ENCODE assay signal across 8 cellular contexts in genomic region chr17:41647940-41648410, GRCh38. TPM values are rescaled to one million over a fixed set of nuclear protein-coding genes. Genes with fewer than 3 reads are reported as not detected.
A peak's percentile ranks its signal among the peaks of the same experiment; 100 is the strongest.
DNase-seq lines count a peak whose midpoint lies in the region; ATAC-seq and TF ChIP-seq lines count a peak whose summit lies in the region.

No MANE protein-coding gene starts in this region.

- peak; percentile 29 to 41 for DNase-seq in NCI-H187 (lab: John Stamatoyannopoulos, UW)
- no peak for DNase-seq in NCI-H187 treated with DMSO at 0.1 percent for 48 hours (lab: John Stamatoyannopoulos, UW)
- DNase-seq in NCI-H1092 (lab: John Stamatoyannopoulos, UW), result peak; percentile 48
- DNase-seq in T-helper 17 cell, result peak; percentile 78 to 91 (median 85)
- DNase-seq in amniotic epithelial cell (ENCODE audit: low read depth), result peak; percentile 42
- peak; percentile 94 for DNase-seq in left ventricle myocardium superior
- DNase-seq in progenitor cell of endocrine pancreas (ENCODE audit: low spot score, unreplicated experiment), result peak; percentile 95
- peak; percentile 94 for DNase-seq in upper lobe of right lung

- H3K4me1 Mint-ChIP-seq in T-helper 17 cell (peaks cover 13% of the 10 kb centered on the region), progenitor cell of endocrine pancreas (ENCODE audit: low read depth) (peaks cover 10% of the 10 kb centered on the region)

- H3K4me3 Mint-ChIP-seq in T-helper 17 cell, result peak overlapping the region; percentile 95
- peak overlapping the region; percentile 53 for H3K4me3 Mint-ChIP-seq in progenitor cell of endocrine pancreas (ENCODE audit: low read depth)

- H3K9me3 Mint-ChIP-seq in progenitor cell of endocrine pancreas (ENCODE audit: low read depth), result no peaks in the 10 kb centered on the region

- H3K36me3 Mint-ChIP-seq in T-helper 17 cell (ENCODE audit: low read depth), result peaks cover 2% of the 10 kb centered on the region
- H3K36me3 Mint-ChIP-seq in progenitor cell of endocrine pancreas (ENCODE audit: insufficient read depth), result no peaks in the 10 kb centered on the region

- intact Hi-C loops in left ventricle myocardium superior (cut with micrococcal nuclease), result loop anchor here (10.0 kb wide), 1 partner anchor 103 kb away; no protein-coding TSS in a partner anchor
- intact Hi-C loops in upper lobe of right lung (cut with DNase I), result loop anchor here (5.0 kb wide), 1 partner anchor 101 kb away; no protein-coding TSS in a partner anchor

- no peaks in the 10 kb centered on the region for H3K36me3 ChIP-seq in upper lobe of right lung

- H3K9me3 ChIP-seq in T-helper 17 cell (ENCODE audit: control insufficient read depth, low read length, poor library complexity, severe bottlenecking) (no peaks in the 10 kb centered on the region), upper lobe of right lung (no peaks in the 10 kb centered on the region)

- H3K27ac ChIP-seq in upper lobe of right lung, result no peak overlapping the region

- H3K27ac Mint-ChIP-seq in T-helper 17 cell (peak overlapping the region; percentile 71), progenitor cell of endocrine pancreas (no peak overlapping the region)

- H3K27me3 ChIP-seq in upper lobe of right lung, result no peaks in the 10 kb centered on the region

- H3K4me1 ChIP-seq in upper lobe of right lung, result peaks cover 14% of the 10 kb centered on the region

- peak; percentile 99 for TF ChIP-seq CTCF in progenitor cell of endocrine pancreas (IDR thresholded peaks at IDR 0.05; ENCODE audit: unreplicated experiment)
- peak; percentile 97 for TF ChIP-seq CTCF in upper lobe of right lung (IDR thresholded peaks at IDR 0.05)

- ATAC-seq in T-helper 17 cell (peak; percentile 79), left ventricle myocardium superior (peak; percentile 91), upper lobe of right lung (peak; percentile 80)

- H3K4me3 ChIP-seq in upper lobe of right lung, result peak overlapping the region; percentile 43

- no peaks in the 10 kb centered on the region for H3K27me3 Mint-ChIP-seq in T-helper 17 cell
- no peaks in the 10 kb centered on the region for H3K27me3 Mint-ChIP-seq in progenitor cell of endocrine pancreas

RNA-seq across cellular contexts. Expression of gene KRT17, which starts 23.6 kb away (rescaled TPM):
- total RNA-seq in T-helper 17 cell (not detected), left ventricle myocardium superior (not detected), progenitor cell of endocrine pancreas (0.22 and 0.46 TPM in 2 replicates), upper lobe of right lung (5.9 TPM)

RNA-seq across cellular contexts. Expression of gene KRT16, which starts 35.4 kb away (rescaled TPM):
- total RNA-seq in T-helper 17 cell, result not detected
- total RNA-seq in left ventricle myocardium superior, result not detected
- not detected in 2 replicates for total RNA-seq in progenitor cell of endocrine pancreas
- total RNA-seq in upper lobe of right lung, result not detected

RNA-seq across cellular contexts. Expression of gene EIF1, which starts 40.7 kb away (rescaled TPM):
- 1,000 to 10,000 TPM; 2,426 to 2,697 TPM for total RNA-seq in T-helper 17 cell
- 1,209 TPM for total RNA-seq in left ventricle myocardium superior
- total RNA-seq in progenitor cell of endocrine pancreas, result 622 and 652 TPM in 2 replicates
- 974 TPM for total RNA-seq in upper lobe of right lung
